Comparison of ENCODE assay signal across 10 cellular contexts in genomic region chr20:51378171-51378928, GRCh38.
DNase-seq lines count a peak whose midpoint lies in the region; ATAC-seq, FAIRE-seq and TF ChIP-seq lines count a peak whose summit lies in the region.
"Had no signal": no experiment of that assay in that cellular context is flagged by ENCODE, and none has a peak within 500 bp of the region (broad histone marks: within the 10 kb centered on the region; RNA-seq: fewer than 3 reads in every experiment).

No MANE protein-coding gene starts in this region.

- H3K27me3 ChIP-seq in NT2/D1 (ENCODE audit: insufficient read depth, insufficient read length) (no peaks in the 10 kb centered on the region), bronchial epithelial cell (ENCODE audit: control insufficient read depth, insufficient read depth, low read length) (no peaks in the 10 kb centered on the region), sigmoid colon (no peaks in the 10 kb centered on the region)
- H3K27me3 ChIP-seq: transverse colon had no signal

- WGBS in sigmoid colon, 2 donors = 94 to 97% methylated on average over 19 of the region's 19 CpGs

- no TSS peak for BruUV-seq in Calu3 (replicated peaks; lab: Mats Ljungman, UMichigan)

- TF ChIP-seq CTCF in bronchial epithelial cell (IDR thresholded peaks at IDR 0.05; ENCODE audit: insufficient read depth, low read length, severe bottlenecking) (peak; percentile 13), sigmoid colon (IDR thresholded peaks at IDR 0.05) (no peak), Calu3 (IDR thresholded peaks at IDR 0.05; ENCODE audit: unreplicated experiment) (no peak)

- H3K4me1 Mint-ChIP-seq in T-helper 1 cell treated with Interleukin-12 subunit alpha and Interleukin-12 subunit beta and Interleukin-4 antibody, amounts not matched to agents 30 μg/mL and 1 μg/mL, for 36 hours (ENCODE audit: low read depth) = peaks cover 32% of the 10 kb centered on the region
- peaks cover 18% of the 10 kb centered on the region for H3K4me1 Mint-ChIP-seq in Calu3 (ENCODE audit: low read depth, unreplicated experiment)

- no peaks in the 10 kb centered on the region for H3K9me3 Mint-ChIP-seq in T-helper 1 cell treated with Interleukin-12 subunit alpha and Interleukin-12 subunit beta and Interleukin-4 antibody, amounts not matched to agents 30 μg/mL and 1 μg/mL, for 36 hours
- H3K9me3 Mint-ChIP-seq in Calu3 (ENCODE audit: low read depth, unreplicated experiment) = no peaks in the 10 kb centered on the region

- DNase-seq in T-helper 1 cell (no peak), NT2/D1 (ENCODE audit: low read depth, low spot score) (peak; percentile 48), bronchial epithelial cell (ENCODE audit: low read depth) (no peak), sigmoid colon (peak; percentile 45), Calu3 (no peak), SW 1271 (lab: John Stamatoyannopoulos, UW) (no peak)
- DNase-seq: activated CD8-positive, alpha-beta memory T cell treated with anti-CD3 and anti-CD28 coated beads, Interleukin-2, amount 50 U/mL, for 48 hours; transverse colon had no signal

- no peak for TF ChIP-seq POLR2A in sigmoid colon (IDR thresholded peaks at IDR 0.05)

- intact Hi-C loops in sigmoid colon (cut with DNase I) = no loop called here
- intact Hi-C loops in Calu3 (cut with micrococcal nuclease; ENCODE audit: unreplicated experiment) = no loop called here

- H3K36me3 ChIP-seq in NT2/D1 (ENCODE audit: insufficient read depth, insufficient read length, low read length) = no peaks in the 10 kb centered on the region
- H3K36me3 ChIP-seq in bronchial epithelial cell (ENCODE audit: control insufficient read depth, insufficient read depth, low read length) = no peaks in the 10 kb centered on the region
- no peaks in the 10 kb centered on the region for H3K36me3 ChIP-seq in sigmoid colon
- H3K36me3 ChIP-seq: transverse colon had no signal

- H3K4me3 ChIP-seq in NT2/D1 (ENCODE audit: insufficient read length, low read depth) = no peak overlapping the region
- no peak overlapping the region for H3K4me3 ChIP-seq in bronchial epithelial cell (ENCODE audit: low read depth, low read length)
- no peak overlapping the region for H3K4me3 ChIP-seq in sigmoid colon
- H3K4me3 ChIP-seq: transverse colon had no signal

- H3K36me3 Mint-ChIP-seq in T-helper 1 cell treated with Interleukin-12 subunit alpha and Interleukin-12 subunit beta and Interleukin-4 antibody, amounts not matched to agents 30 μg/mL and 1 μg/mL, for 36 hours (ENCODE audit: low read depth) = peaks cover 30% of the 10 kb centered on the region
- H3K36me3 Mint-ChIP-seq in Calu3 (ENCODE audit: insufficient read depth, unreplicated experiment) = no peaks in the 10 kb centered on the region

- H3K9me3 ChIP-seq in NT2/D1 (ENCODE audit: insufficient read depth, low read length) (no peaks in the 10 kb centered on the region), sigmoid colon (no peaks in the 10 kb centered on the region)
- H3K9me3 ChIP-seq: transverse colon had no signal

- CTCF ChIA-PET in Calu3 (lab: Charles Lee) = no interaction called here

- H3K27ac ChIP-seq in sigmoid colon = no peak overlapping the region
- H3K27ac ChIP-seq: transverse colon had no signal

- no peaks in the 10 kb centered on the region for H3K27me3 Mint-ChIP-seq in T-helper 1 cell treated with Interleukin-12 subunit alpha and Interleukin-12 subunit beta and Interleukin-4 antibody, amounts not matched to agents 30 μg/mL and 1 μg/mL, for 36 hours (ENCODE audit: low read depth)
- peaks cover 46% of the 10 kb centered on the region for H3K27me3 Mint-ChIP-seq in Calu3 (ENCODE audit: unreplicated experiment)

- no peak for TF ChIP-seq EP300 in sigmoid colon (IDR thresholded peaks at IDR 0.05)

- ATAC-seq in HG03159 (IDR thresholded peaks at IDR 0.05; ENCODE audit: unreplicated experiment) = no peak

- no peak overlapping the region for H3K4me3 Mint-ChIP-seq in T-helper 1 cell treated with Interleukin-12 subunit alpha and Interleukin-12 subunit beta and Interleukin-4 antibody, amounts not matched to agents 30 μg/mL and 1 μg/mL, for 36 hours
- no peak overlapping the region for H3K4me3 Mint-ChIP-seq in Calu3 (ENCODE audit: low read depth, unreplicated experiment)

- H3K9ac ChIP-seq in NT2/D1 (ENCODE audit: insufficient read length, low read depth) = no peak overlapping the region

- H3K4me1 ChIP-seq in NT2/D1 (ENCODE audit: insufficient read depth, insufficient read length) (no peaks in the 10 kb centered on the region), sigmoid colon (peaks cover 0 to 4% (median 0%) of the 10 kb centered on the region in 4 donors)

- peak; percentile 13 for FAIRE-seq in bronchial epithelial cell (lab: Jason Lieb, UNC)

- H3K27ac Mint-ChIP-seq in T-helper 1 cell treated with Interleukin-12 subunit alpha and Interleukin-12 subunit beta and Interleukin-4 antibody, amounts not matched to agents 30 μg/mL and 1 μg/mL, for 36 hours = peak overlapping the region; percentile 35
- no peak overlapping the region for H3K27ac Mint-ChIP-seq in Calu3 (ENCODE audit: unreplicated experiment)

Comparison
In these comparisons a context has a peak if more than half of its experiments do, and no peak if none do; other contexts are left out.
1. DNase-seq: peak in NT2/D1 (single experiment) and sigmoid colon (single experiment); none in T-helper 1 cell (0 of 5), bronchial epithelial cell (single experiment), Calu3 (single experiment) and SW 1271 (0 of 2).